ENCODE assay signal across 13 cellular contexts in genomic region chr1:88695781-88696180, GRCh38.
"Had no signal": no experiment of that assay in that cellular context is flagged by ENCODE, and none has a peak within 500 bp of the region (broad histone marks: within the 10 kb centered on the region; RNA-seq: fewer than 3 reads in every experiment).

No MANE protein-coding gene starts in this region.

- H3K27ac ChIP-seq: right atrium auricular region, thyroid gland, vagina had no signal

- H3K36me3 ChIP-seq: right atrium auricular region, thyroid gland, vagina had no signal

- H3K9me3 ChIP-seq: right atrium auricular region, thyroid gland, vagina had no signal

- H3K4me3 Mint-ChIP-seq: T-helper 17 cell had no signal

- H3K27me3 ChIP-seq: right atrium auricular region, thyroid gland, vagina had no signal

- ATAC-seq: left ventricle myocardium superior, T-helper 17 cell had no signal

- H3K27ac Mint-ChIP-seq: activated naive CD4-positive, alpha-beta T cell treated with anti-CD3 and anti-CD28 coated beads, Interleukin-2, amount 50 U/mL, for 72 hours; T-helper 17 cell had no signal

- H3K4me3 ChIP-seq: right atrium auricular region, thyroid gland, vagina had no signal

- DNase-seq: activated CD4-positive, alpha-beta T cell treated with anti-CD3 and anti-CD28 coated beads, Interleukin-2, amount 50 U/mL, for 1 hour; activated CD4-positive, CD25-positive, alpha-beta regulatory T cell; activated effector memory CD4-positive, alpha-beta T cell treated with Interleukin-2 at 50 U/mL for 16 hours; amniotic stem cell; foreskin melanocyte; kidney; left ventricle myocardium superior; small intestine; T-helper 17 cell; thyroid gland had no signal

- H3K27me3 Mint-ChIP-seq: T-helper 17 cell had no signal

- H3K9me3 Mint-ChIP-seq: activated naive CD4-positive, alpha-beta T cell treated with anti-CD3 and anti-CD28 coated beads, Interleukin-2, amount 50 U/mL, for 72 hours had no signal
